Comparison of ENCODE assay signal across 25 cellular contexts in genomic region chr17:8650119-8650499, GRCh38.
"Had no signal": no experiment of that assay in that cellular context is flagged by ENCODE, and none has a peak within 500 bp of the region (broad histone marks: within the 10 kb centered on the region; RNA-seq: fewer than 3 reads in every experiment).

No MANE protein-coding gene starts in this region.

- ATAC-seq: activated CD4-positive, CD25-positive, alpha-beta regulatory T cell treated with anti-CD3 and anti-CD28 coated beads, Interleukin-2, amount 50 U/mL, for 24 hours; gastrocnemius medialis; mucosa of descending colon had no signal

- DNase-seq: activated CD4-positive, alpha-beta T cell treated with anti-CD3 and anti-CD28 coated beads for 48 hours; activated CD4-positive, alpha-beta T cell treated with anti-CD3 and anti-CD28 coated beads, Interleukin-2, amount 50 U/mL, for 48 hours; activated CD8-positive, alpha-beta memory T cell treated with anti-CD3 and anti-CD28 coated beads for 24 hours; activated effector memory CD4-positive, alpha-beta T cell treated with Interleukin-2 at 50 U/mL for 16 hours; activated naive CD4-positive, alpha-beta T cell treated with Interleukin-2 at 50 U/mL for 16 hours; activated naive CD8-positive, alpha-beta T cell treated with anti-CD3 and anti-CD28 coated beads for 36 hours; caudate nucleus; effector CD4-positive, alpha-beta T cell; esophagus squamous epithelium; glutamatergic neuron; left lung; lower lobe of right lung; mucosa of descending colon; stimulated activated naive CD4-positive, alpha-beta T cell; T1000; transverse colon; WERI-Rb-1 had no signal

- H3K27ac ChIP-seq: adrenal gland, esophagus squamous epithelium, gastrocnemius medialis, left lung, lower lobe of right lung, suprapubic skin, transverse colon, WERI-Rb-1 had no signal

- H3K4me3 ChIP-seq: adrenal gland, esophagus squamous epithelium, gastrocnemius medialis, left lung, lower lobe of right lung, mucosa of descending colon, sigmoid colon, suprapubic skin, transverse colon had no signal

- H3K4me1 Mint-ChIP-seq: activated naive CD8-positive, alpha-beta T cell treated with anti-CD3 and anti-CD28 coated beads for 36 hours; nephron had no signal

- H3K4me3 Mint-ChIP-seq: activated naive CD8-positive, alpha-beta T cell treated with anti-CD3 and anti-CD28 coated beads for 36 hours; dendritic cell treated with granulocyte-macrophage colony-stimulating factor and Interleukin-4, amounts not matched to agents 40 ng/mL and 50 ng/mL, for 4 days; nephron; T-helper 1 cell treated with Interleukin-12 subunit alpha and Interleukin-12 subunit beta and Interleukin-4 antibody, amounts not matched to agents 30 μg/mL and 1 μg/mL, for 36 hours had no signal

- H3K27me3 ChIP-seq: adrenal gland, gastrocnemius medialis, sigmoid colon, suprapubic skin had no signal

- H3K9me3 ChIP-seq: adrenal gland, esophagus squamous epithelium, gastrocnemius medialis, left lung, lower lobe of right lung, mucosa of descending colon, sigmoid colon, suprapubic skin, transverse colon had no signal

- H3K27ac Mint-ChIP-seq: activated naive CD8-positive, alpha-beta T cell treated with anti-CD3 and anti-CD28 coated beads for 36 hours; dendritic cell treated with granulocyte-macrophage colony-stimulating factor and Interleukin-4, amounts not matched to agents 40 ng/mL and 50 ng/mL, for 4 days; nephron; T-helper 1 cell treated with Interleukin-12 subunit alpha and Interleukin-12 subunit beta and Interleukin-4 antibody, amounts not matched to agents 30 μg/mL and 1 μg/mL, for 36 hours had no signal

- H3K36me3 ChIP-seq: adrenal gland, esophagus squamous epithelium, gastrocnemius medialis, left lung, lower lobe of right lung, sigmoid colon, suprapubic skin, transverse colon, WERI-Rb-1 had no signal

- H3K4me1 ChIP-seq: adrenal gland, esophagus squamous epithelium, left lung, lower lobe of right lung, sigmoid colon, suprapubic skin, transverse colon had no signal

- H3K9me3 Mint-ChIP-seq: activated naive CD8-positive, alpha-beta T cell treated with anti-CD3 and anti-CD28 coated beads for 36 hours; dendritic cell treated with granulocyte-macrophage colony-stimulating factor and Interleukin-4, amounts not matched to agents 40 ng/mL and 50 ng/mL, for 4 days; T-helper 1 cell treated with Interleukin-12 subunit alpha and Interleukin-12 subunit beta and Interleukin-4 antibody, amounts not matched to agents 30 μg/mL and 1 μg/mL, for 36 hours had no signal

- H3K36me3 Mint-ChIP-seq: activated naive CD8-positive, alpha-beta T cell treated with anti-CD3 and anti-CD28 coated beads for 36 hours had no signal
